ENCODE assay signal across 23 cellular contexts in genomic region chr13:28316129-28316528, GRCh38.
A peak's percentile ranks its signal among the peaks of the same experiment; 100 is the strongest.
DNase-seq lines count a peak whose midpoint lies in the region; ATAC-seq and TF ChIP-seq lines count a peak whose summit lies in the region.
"Had no signal": no experiment of that assay in that cellular context is flagged by ENCODE, and none has a peak within 500 bp of the region (broad histone marks: within the 10 kb centered on the region; RNA-seq: fewer than 3 reads in every experiment).

No MANE protein-coding gene starts in this region.

- no peak for TF ChIP-seq CTCF in heart left ventricle (IDR thresholded peaks at IDR 0.05)
- no peak for TF ChIP-seq CTCF in right atrium auricular region (IDR thresholded peaks at IDR 0.05)
- TF ChIP-seq CTCF in endodermal cell (conservative IDR thresholded peaks at IDR 0.05): no peak
- TF ChIP-seq CTCF in nephron (IDR thresholded peaks at IDR 0.05; ENCODE audit: unreplicated experiment in 3 of 3): no peak
- no peak for TF ChIP-seq CTCF in type B pancreatic cell (conservative IDR thresholded peaks at IDR 0.05)

- peaks cover 11% of the 10 kb centered on the region for H3K4me1 Mint-ChIP-seq in endodermal cell
- H3K4me1 Mint-ChIP-seq in nephron: peaks cover 45% of the 10 kb centered on the region
- peaks cover 15% of the 10 kb centered on the region for H3K4me1 Mint-ChIP-seq in type B pancreatic cell (ENCODE audit: unreplicated experiment)
- H3K4me1 Mint-ChIP-seq: activated naive CD8-positive, alpha-beta T cell treated with anti-CD3 and anti-CD28 coated beads for 36 hours had no signal

- no peaks in the 10 kb centered on the region for H3K27me3 Mint-ChIP-seq in endodermal cell (ENCODE audit: insufficient read depth)
- peaks cover 9% of the 10 kb centered on the region for H3K27me3 Mint-ChIP-seq in nephron (ENCODE audit: low read depth)
- no peaks in the 10 kb centered on the region for H3K27me3 Mint-ChIP-seq in type B pancreatic cell
- H3K27me3 Mint-ChIP-seq: activated naive CD8-positive, alpha-beta T cell treated with anti-CD3 and anti-CD28 coated beads for 36 hours; stimulated activated naive CD8-positive, alpha-beta T cell treated with anti-CD3 and anti-CD28 coated beads, Interleukin-15, Interleukin-2, amounts not matched to agents 100 ng/mL and 50 ng/mL, for 24 hours had no signal

- no peak for TF ChIP-seq POLR2A in heart left ventricle (IDR thresholded peaks at IDR 0.05)

- no peaks in the 10 kb centered on the region for H3K9me3 ChIP-seq in heart left ventricle
- no peaks in the 10 kb centered on the region for H3K9me3 ChIP-seq in right atrium auricular region
- H3K9me3 ChIP-seq in endodermal cell (ENCODE audit: control insufficient read depth, low read length): no peaks in the 10 kb centered on the region
- H3K9me3 ChIP-seq: prostate gland, SJSA1, tibial artery had no signal

- peaks cover 0 to 22% (median 5%) of the 10 kb centered on the region in 12 donors for H3K4me1 ChIP-seq in heart left ventricle
- H3K4me1 ChIP-seq in right atrium auricular region: no peaks in the 10 kb centered on the region
- peaks cover 6% of the 10 kb centered on the region for H3K4me1 ChIP-seq in endodermal cell (ENCODE audit: control insufficient read depth, insufficient read depth, low read length)
- H3K4me1 ChIP-seq: prostate gland, tibial artery had no signal

- no peak overlapping the region for H3K4me3 Mint-ChIP-seq in endodermal cell
- peak overlapping the region in 1 of 3 experiments; percentile 53 for H3K4me3 Mint-ChIP-seq in nephron
- no peak overlapping the region for H3K4me3 Mint-ChIP-seq in type B pancreatic cell
- H3K4me3 Mint-ChIP-seq: activated naive CD8-positive, alpha-beta T cell treated with anti-CD3 and anti-CD28 coated beads for 36 hours; stimulated activated naive CD8-positive, alpha-beta T cell treated with anti-CD3 and anti-CD28 coated beads, Interleukin-15, Interleukin-2, amounts not matched to agents 100 ng/mL and 50 ng/mL, for 24 hours had no signal

- H3K27me3 ChIP-seq in heart left ventricle (no peaks in the 10 kb centered on the region), right atrium auricular region (no peaks in the 10 kb centered on the region), endodermal cell (ENCODE audit: control insufficient read depth, insufficient read depth, low read length, poor library complexity, severe bottlenecking) (no peaks in the 10 kb centered on the region)
- H3K27me3 ChIP-seq: SJSA1, tibial artery had no signal

- no peak overlapping the region for H3K9ac ChIP-seq in endodermal cell (ENCODE audit: extremely low read depth, low read length, poor library complexity, severe bottlenecking)

- H3K36me3 ChIP-seq in heart left ventricle (peaks cover 0 to 63% (median 9%) of the 10 kb centered on the region in 9 donors), right atrium auricular region (no peaks in the 10 kb centered on the region), endodermal cell (ENCODE audit: control insufficient read depth, insufficient read depth, low read length) (no peaks in the 10 kb centered on the region)
- H3K36me3 ChIP-seq: prostate gland, SJSA1, tibial artery had no signal

- H3K27ac ChIP-seq in heart left ventricle (peak overlapping the region in 2 of 12 donors; percentile 7 to 24), right atrium auricular region (no peak overlapping the region), endodermal cell (ENCODE audit: low read depth, low read length) (no peak overlapping the region)
- H3K27ac ChIP-seq: HL-60, prostate gland, SJSA1, tibial artery had no signal

- H3K9me3 Mint-ChIP-seq in endodermal cell (no peaks in the 10 kb centered on the region), nephron (no peaks in the 10 kb centered on the region), type B pancreatic cell (no peaks in the 10 kb centered on the region)
- H3K9me3 Mint-ChIP-seq: activated naive CD8-positive, alpha-beta T cell treated with anti-CD3 and anti-CD28 coated beads for 36 hours; stimulated activated naive CD8-positive, alpha-beta T cell treated with anti-CD3 and anti-CD28 coated beads, Interleukin-15, Interleukin-2, amounts not matched to agents 100 ng/mL and 50 ng/mL, for 24 hours had no signal

- ATAC-seq in heart left ventricle (peak in 3 of 4 donors; percentile 23 to 51 (median 48)), HG02642 (IDR thresholded peaks at IDR 0.05; ENCODE audit: poor library complexity, unreplicated experiment) (no peak)
- ATAC-seq: esophagus mucosa, Panc1 had no signal

- DNase-seq in heart left ventricle (peak in 1 of 5 donors; percentile 30), right atrium auricular region (ENCODE audit: low spot score) (no peak), endodermal cell (no peak), type B pancreatic cell (ENCODE audit: extremely low spot score, unreplicated experiment) (no peak), NCI-H526 treated with DMSO at 0.1 percent for 48 hours (lab: John Stamatoyannopoulos, UW) (no peak), mesenteric fat pad (ENCODE audit: low spot score) (no peak)
- DNase-seq: activated CD4-positive, alpha-beta T cell treated with anti-CD3 and anti-CD28 coated beads, Interleukin-2, amount 50 U/mL, for 4 hours; activated CD8-positive, alpha-beta memory T cell treated with anti-CD3 and anti-CD28 coated beads, Interleukin-2, amount 50 U/mL, for 4 hours; activated naive CD8-positive, alpha-beta T cell treated with anti-CD3 and anti-CD28 coated beads for 36 hours; COR-L47; effector CD8-positive, alpha-beta T cell; midbrain; stimulated activated CD4-positive, alpha-beta T cell treated with anti-CD3 and anti-CD28 coated beads, Interleukin-4, amount 100 ng/mL, for 1 hour; T-helper 2 cell; tibial artery had no signal

- H3K4me3 ChIP-seq in heart left ventricle (no peak overlapping the region), right atrium auricular region (no peak overlapping the region), endodermal cell (ENCODE audit: low read length) (no peak overlapping the region)
- H3K4me3 ChIP-seq: prostate gland, SJSA1, tibial artery had no signal

- no peaks in the 10 kb centered on the region for H3K36me3 Mint-ChIP-seq in endodermal cell (ENCODE audit: low read depth)
- peaks cover 3% of the 10 kb centered on the region for H3K36me3 Mint-ChIP-seq in nephron (ENCODE audit: low read depth)
- no peaks in the 10 kb centered on the region for H3K36me3 Mint-ChIP-seq in type B pancreatic cell
- H3K36me3 Mint-ChIP-seq: activated naive CD8-positive, alpha-beta T cell treated with anti-CD3 and anti-CD28 coated beads for 36 hours had no signal

- intact Hi-C loops in heart left ventricle (cut with DNase I): loop anchor here in 1 of 10 donors (10.0 kb wide), 1 partner anchor 479 kb away; no protein-coding TSS in a partner anchor

- peak overlapping the region; percentile 1 for H3K27ac Mint-ChIP-seq in endodermal cell
- peak overlapping the region; percentile 94 to 100 (median 98) for H3K27ac Mint-ChIP-seq in nephron
- peak overlapping the region; percentile 76 for H3K27ac Mint-ChIP-seq in type B pancreatic cell
- H3K27ac Mint-ChIP-seq: activated naive CD8-positive, alpha-beta T cell treated with anti-CD3 and anti-CD28 coated beads for 36 hours; stimulated activated naive CD8-positive, alpha-beta T cell treated with anti-CD3 and anti-CD28 coated beads, Interleukin-15, Interleukin-2, amounts not matched to agents 100 ng/mL and 50 ng/mL, for 24 hours had no signal

- 51 to 69% (median 65%) methylated on average over 5 of the region's 5 CpGs for WGBS in heart left ventricle, 4 donors
- WGBS in endodermal cell (ENCODE audit: insufficient coverage in 1 of 2, insufficient read length in 1 of 2), 2 experiments: 83 to 85% methylated on average over 1 to 5 of the region's 5 CpGs

Comparison
In these comparisons a context has a peak if more than half of its experiments do, and no peak if none do; other contexts are left out.
1. H3K27ac Mint-ChIP-seq: peak in every context shown above with its lines; median percentile 98 in nephron; 76 in type B pancreatic cell; 1 in endodermal cell.